ENCODE assay signal across 14 cellular contexts in the genomic region with DNA sequence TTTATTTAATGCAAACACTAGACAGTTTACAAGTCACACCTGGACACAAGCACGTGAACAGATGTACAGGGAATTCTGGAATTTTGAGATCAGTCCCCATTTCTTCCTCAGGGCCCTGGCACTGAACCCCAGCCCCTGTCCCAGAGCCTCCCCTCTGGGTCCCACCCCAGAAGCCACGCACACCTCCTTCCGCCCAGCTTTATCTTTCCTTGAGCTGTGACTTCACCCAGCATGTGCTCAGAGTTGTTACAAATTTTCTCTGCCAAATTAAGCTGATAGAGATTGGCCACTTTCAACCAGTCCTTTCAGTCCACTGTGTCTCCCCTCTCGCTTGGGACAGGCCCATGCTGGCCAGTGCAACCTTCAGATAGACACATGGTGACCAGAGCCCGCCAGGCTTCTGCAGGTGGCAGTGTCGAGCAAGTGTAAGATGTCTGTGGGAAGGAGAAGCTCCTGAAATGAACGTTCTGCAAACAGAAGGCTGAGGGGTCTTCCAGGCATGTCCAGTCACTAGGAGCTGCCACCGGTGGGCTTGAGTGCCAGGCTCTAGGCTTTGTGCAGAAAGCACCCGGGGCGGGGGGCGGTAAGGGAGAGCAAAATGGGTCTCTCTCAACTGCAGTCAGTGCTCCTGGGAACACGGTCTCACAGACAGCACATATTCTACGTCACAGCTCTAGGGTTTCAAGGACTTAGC.
DNase-seq lines count a peak whose midpoint lies in the region; ATAC-seq and TF ChIP-seq lines count a peak whose summit lies in the region.
"Had no signal": no experiment of that assay in that cellular context is flagged by ENCODE, and none has a peak within 500 bp of the region (broad histone marks: within the 10 kb centered on the region; RNA-seq: fewer than 3 reads in every experiment).

No MANE protein-coding gene starts in this region.

- ATAC-seq in Right ventricle myocardium superior (ENCODE audit: poor library complexity) (peak; percentile 15), left cardiac atrium (no peak), GM18870 (IDR thresholded peaks at IDR 0.05; ENCODE audit: unreplicated experiment) (no peak)

- intact Hi-C loops in Right ventricle myocardium superior (cut with DNase I), result no loop called here
- intact Hi-C loops in left cardiac atrium (cut with DNase I), result no loop called here

- TF ChIP-seq CTCF in endodermal cell (conservative IDR thresholded peaks at IDR 0.05) (peak; percentile 60), nephron progenitor cell (IDR thresholded peaks at IDR 0.05) (no peak)

- no peaks in the 10 kb centered on the region for H3K36me3 ChIP-seq in endodermal cell (ENCODE audit: control insufficient read depth, insufficient read depth, low read length)
- H3K36me3 ChIP-seq: BLaER1 had no signal

- H3K27ac Mint-ChIP-seq in endodermal cell (peak overlapping the region; percentile 50), nephron progenitor cell (no peak overlapping the region)

- H3K4me3 Mint-ChIP-seq in endodermal cell (no peak overlapping the region), nephron progenitor cell (no peak overlapping the region)
- H3K4me3 Mint-ChIP-seq: brain had no signal

- H3K9me3 Mint-ChIP-seq in endodermal cell (peaks cover 4% of the 10 kb centered on the region), nephron progenitor cell (peaks cover 39% of the 10 kb centered on the region)

- H3K27me3 Mint-ChIP-seq in endodermal cell (ENCODE audit: insufficient read depth) (no peaks in the 10 kb centered on the region), nephron progenitor cell (ENCODE audit: low read depth, poor library complexity) (peaks cover 2% of the 10 kb centered on the region)

- no peak overlapping the region for H3K27ac ChIP-seq in endodermal cell (ENCODE audit: low read depth, low read length)
- H3K27ac ChIP-seq: BLaER1, esophagus muscularis mucosa had no signal

- no peaks in the 10 kb centered on the region for H3K27me3 ChIP-seq in endodermal cell (ENCODE audit: control insufficient read depth, insufficient read depth, low read length, poor library complexity, severe bottlenecking)
- H3K27me3 ChIP-seq: esophagus muscularis mucosa, upper lobe of left lung had no signal

- no peaks in the 10 kb centered on the region for H3K9me3 ChIP-seq in endodermal cell (ENCODE audit: control insufficient read depth, low read length)
- H3K9me3 ChIP-seq: BLaER1, esophagus muscularis mucosa, upper lobe of left lung had no signal

- WGBS in endodermal cell (ENCODE audit: insufficient coverage in 1 of 2, insufficient read length in 1 of 2), 2 experiments, result 91 to 92% methylated on average over 4 to 13 of the region's 13 CpGs

- no peak overlapping the region for H3K9ac ChIP-seq in endodermal cell (ENCODE audit: extremely low read depth, low read length, poor library complexity, severe bottlenecking)
- H3K9ac ChIP-seq: BLaER1 had no signal

- H3K4me3 ChIP-seq in endodermal cell (ENCODE audit: low read length), result no peak overlapping the region
- H3K4me3 ChIP-seq: BLaER1, esophagus muscularis mucosa, skin epidermis, upper lobe of left lung had no signal

- H3K4me1 Mint-ChIP-seq in endodermal cell (peaks cover 3% of the 10 kb centered on the region), nephron progenitor cell (peaks cover 23% of the 10 kb centered on the region)

- DNase-seq in Right ventricle myocardium superior, result no peak
- DNase-seq in left cardiac atrium, result no peak
- DNase-seq in OCI-M1 (lab: John Stamatoyannopoulos, UW), result peak; percentile 7
- peak; percentile 71 for DNase-seq in endodermal cell
- DNase-seq in dedifferentiated amniotic fluid mesenchymal stem cell (ENCODE audit: extremely low spot score), result no peak
- DNase-seq in nephron progenitor cell, result no peak
- DNase-seq in RKO (ENCODE audit: low spot score), result no peak
- DNase-seq: NCI-H2081, upper lobe of left lung had no signal

- H3K4me1 ChIP-seq in endodermal cell (ENCODE audit: control insufficient read depth, insufficient read depth, low read length), result no peaks in the 10 kb centered on the region

- peaks cover 31% of the 10 kb centered on the region for H3K36me3 Mint-ChIP-seq in endodermal cell (ENCODE audit: low read depth)
- H3K36me3 Mint-ChIP-seq in nephron progenitor cell (ENCODE audit: low read depth), result peaks cover 15% of the 10 kb centered on the region

Comparison
In these comparisons a context has a peak if more than half of its experiments do, and no peak if none do; other contexts are left out.
1. DNase-seq: peak in OCI-M1 (single experiment) and endodermal cell (single experiment); none in Right ventricle myocardium superior (single experiment), left cardiac atrium (single experiment), dedifferentiated amniotic fluid mesenchymal stem cell (single experiment), nephron progenitor cell (single experiment) and RKO (single experiment).